Comparison of ENCODE assay signal across 8 cellular contexts in genomic region chr1:27341525-27342252, GRCh38. TPM values are rescaled to one million over a fixed set of nuclear protein-coding genes. Genes with fewer than 3 reads are reported as not detected.
DNase-seq lines count a peak whose midpoint lies in the region; ATAC-seq and TF ChIP-seq lines count a peak whose summit lies in the region.

A gene with protein sequence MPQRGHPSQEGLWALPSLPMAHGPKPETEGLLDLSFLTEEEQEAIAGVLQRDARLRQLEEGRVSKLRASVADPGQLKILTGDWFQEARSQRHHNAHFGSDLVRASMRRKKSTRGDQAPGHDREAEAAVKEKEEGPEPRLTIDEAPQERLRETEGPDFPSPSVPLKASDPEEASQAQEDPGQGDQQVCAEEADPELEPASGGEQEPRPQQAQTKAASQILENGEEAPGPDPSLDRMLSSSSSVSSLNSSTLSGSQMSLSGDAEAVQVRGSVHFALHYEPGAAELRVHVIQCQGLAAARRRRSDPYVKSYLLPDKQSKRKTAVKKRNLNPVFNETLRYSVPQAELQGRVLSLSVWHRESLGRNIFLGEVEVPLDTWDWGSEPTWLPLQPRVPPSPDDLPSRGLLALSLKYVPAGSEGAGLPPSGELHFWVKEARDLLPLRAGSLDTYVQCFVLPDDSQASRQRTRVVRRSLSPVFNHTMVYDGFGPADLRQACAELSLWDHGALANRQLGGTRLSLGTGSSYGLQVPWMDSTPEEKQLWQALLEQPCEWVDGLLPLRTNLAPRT (plus strand): TSS chr1:27342022. CDS start chr1:27345335, 3,313 bp downstream.

- peak within 1 kb of the TSS; percentile 5 for H3K9ac ChIP-seq in iPS-18a (ENCODE audit: low read length)

- intact Hi-C loops in adrenal gland (cut with DNase I) (no loop called here), uterus (cut with DNase I; ENCODE audit: low total_unique reads) (no loop called here)

- H3K36me3 ChIP-seq in adrenal gland (replicated peaks in 1 of 2) = peaks cover 0 to under 1% of the 10 kb centered on the region in 2 donors
- no peaks in the 10 kb centered on the region for H3K36me3 ChIP-seq in iPS-18a (ENCODE audit: control insufficient read depth, low read depth, low read length)
- H3K36me3 ChIP-seq in uterus = no peaks in the 10 kb centered on the region

- H3K9me3 ChIP-seq in adrenal gland (replicated peaks in 1 of 3) (no peaks in the 10 kb centered on the region), iPS-18a (ENCODE audit: control insufficient read depth, low read depth, low read length) (no peaks in the 10 kb centered on the region), uterus (no peaks in the 10 kb centered on the region)

- H3K27ac ChIP-seq in adrenal gland (peak within 1 kb of the TSS in 1 of 5 donors; percentile 29), iPS-18a (ENCODE audit: low read length) (no peak within 1 kb of the TSS), uterus (no peak within 1 kb of the TSS)

- ATAC-seq in GM21390 (IDR thresholded peaks at IDR 0.05; ENCODE audit: unreplicated experiment) = peak; percentile 56

- WGBS in adrenal gland, 4 donors = 22 to 43% (median 33%) methylated on average over 11 to 22 of the region's 22 CpGs

- DNase-seq in CMK (ENCODE audit: low read depth) (peak; percentile 64), NAMALWA (ENCODE audit: low spot score) (peak; percentile 85), T-helper 1 cell (peak in 3 of 5 donors; percentile 42 to 81 (median 57)), adrenal gland (peak in 5 of 7 donors; percentile 51 to 62 (median 56)), uterus (no peak)
- peak; percentile 57 to 68 for DNase-seq in stimulated activated CD4-positive, alpha-beta T cell treated with anti-CD3 and anti-CD28 coated beads, Interleukin-2, amount 100 ng/mL, for 24 hours

- TF ChIP-seq CTCF in adrenal gland (IDR thresholded peaks at IDR 0.05) (no peak), uterus (IDR thresholded peaks at IDR 0.05) (no peak)

- H3K27me3 ChIP-seq in adrenal gland (no peaks in the 10 kb centered on the region), iPS-18a (ENCODE audit: control insufficient read depth, insufficient read depth, low read length) (no peaks in the 10 kb centered on the region), uterus (no peaks in the 10 kb centered on the region)

- H3K4me1 ChIP-seq in adrenal gland (replicated peaks in 1 of 2) (peaks cover 0 to 8% of the 10 kb centered on the region in 2 donors), iPS-18a (ENCODE audit: control insufficient read depth, low read depth, low read length) (peaks cover 15% of the 10 kb centered on the region), uterus (no peaks in the 10 kb centered on the region)

- no peak within 1 kb of the TSS for H3K4me3 ChIP-seq in adrenal gland
- H3K4me3 ChIP-seq in iPS-18a (ENCODE audit: low read length) = peak within 1 kb of the TSS; percentile 42
- H3K4me3 ChIP-seq in uterus = no peak within 1 kb of the TSS

- no peak for TF ChIP-seq POLR2A in adrenal gland (IDR thresholded peaks at IDR 0.05)
- no peak for TF ChIP-seq POLR2A in uterus (IDR thresholded peaks at IDR 0.05)

RNA-seq across cellular contexts. Expression of the gene that starts here (rescaled TPM):
- total RNA-seq in adrenal gland = 1 to 10 TPM in 3 of 8 donors, under 1 TPM in 4, not detected in 1; 0.43 to 2.0 (median 0.99) TPM
- 10 to 100 TPM in 1 of 3 donors, 1 to 10 TPM in 1, not detected in 1; 3.0 to 10.9 TPM for polyA plus RNA-seq in adrenal gland
- total RNA-seq in uterus = 10 to 100 TPM in 1 of 4 donors, 1 to 10 TPM in 2, not detected in 1; 1.6 to 11.3 (median 4.8) TPM

Comparison
In these comparisons a context has a peak if more than half of its experiments do, and no peak if none do; other contexts are left out.
1. DNase-seq: peak in CMK (single experiment), NAMALWA (single experiment), T-helper 1 cell (3 of 5), adrenal gland (5 of 7) and stimulated activated CD4-positive, alpha-beta T cell treated with anti-CD3 and anti-CD28 coated beads, Interleukin-2, amount 100 ng/mL, for 24 hours (2 of 2); none in uterus (0 of 2).